Comparison of ENCODE assay signal across 8 cellular contexts in genomic region chr4:163332526-163333405, GRCh38. TPM values are rescaled to one million over a fixed set of nuclear protein-coding genes. Genes with fewer than 3 reads are reported as not detected.
A peak's percentile ranks its signal among the peaks of the same experiment; 100 is the strongest.
DNase-seq lines count a peak whose midpoint lies in the region; ATAC-seq and TF ChIP-seq lines count a peak whose summit lies in the region.

TSS of gene NPY1R (minus strand) at chr4:163332596. CDS start at chr4:163326554, 6,042 bp downstream.

- H3K9ac ChIP-seq in HCT116 (ENCODE audit: low read length), result no peak within 1 kb of the TSS

- H3K9me3 ChIP-seq in HCT116 (ENCODE audit: control insufficient read depth in 1 of 2, insufficient read depth in 1 of 2, low read depth in 1 of 2, low read length in 2 of 2) (no peaks in the 10 kb centered on the region), T-helper 17 cell (ENCODE audit: control insufficient read depth, low read length, poor library complexity, severe bottlenecking) (no peaks in the 10 kb centered on the region)

- H4K20me1 ChIP-seq in HCT116 (ENCODE audit: insufficient read depth), result no peaks in the 10 kb centered on the region

- H3K79me2 ChIP-seq in HCT116 (ENCODE audit: insufficient read depth, low read length), result no peaks in the 10 kb centered on the region

- TF ChIP-seq POLR2A in HCT116 (IDR thresholded peaks at IDR 0.05; ENCODE audit: borderline replicate concordance, extremely low read depth, insufficient read depth, insufficient read length), result no peak

- H3K4me1 Mint-ChIP-seq in T-helper 17 cell, result peaks cover 13% of the 10 kb centered on the region

- no peaks in the 10 kb centered on the region for H3K9me2 ChIP-seq in HCT116 (ENCODE audit: insufficient read depth)

- peaks cover 70% of the 10 kb centered on the region for H3K27me3 Mint-ChIP-seq in T-helper 17 cell

- no TSS peak for BruUV-seq in HCT116 (replicated peaks; lab: Mats Ljungman, UMichigan)

- H3K27ac Mint-ChIP-seq in T-helper 17 cell, result no peak within 1 kb of the TSS

- POLR2A ChIA-PET in HCT116 (lab: Charles Lee), result no interaction called here

- TF ChIP-seq CTCF in GM12873 (IDR thresholded peaks at IDR 0.05; ENCODE audit: insufficient read depth, low read depth, low read length, missing control alignments) (peak; percentile 69), HCT116 (IDR thresholded peaks at IDR 0.05 in 2 of 3, conservative IDR thresholded peaks at IDR 0.05 in 1 of 3; ENCODE audit: borderline replicate concordance in 1 of 3, insufficient read depth in 1 of 3, low read depth in 2 of 3, low read length in 2 of 3) (peak; percentile 34 to 62 (median 61); a peak in 5 of 6 replicates)

- peak; percentile 62 for TF ChIP-seq RAD21 in HCT116 (IDR thresholded peaks at IDR 0.05; ENCODE audit: low read depth)

- no peak within 1 kb of the TSS for H3K27ac ChIP-seq in HCT116 (ENCODE audit: low read depth, low read length)

- RAD21 ChIA-PET in HCT116 (lab: Charles Lee; ENCODE audit: low non-redundant PET in 1 of 2, low total read pairs in 2 of 2, uncharacterized antibody in 2 of 2, unreplicated experiment in 2 of 2), result no interaction called here

- CTCF ChIA-PET in HCT116 (lab: Charles Lee), result interaction anchor here (1.3 kb wide), 1 partner anchor 9 kb away, joined by 5 read pairs; no protein-coding TSS in a partner anchor

- DNase-seq in HCT116 (ENCODE audit: low read depth, low spot score) (peak; percentile 34), M059J (ENCODE audit: low read depth) (peak; percentile 50), T-helper 17 cell (no peak), dermis blood vessel endothelial cell (peak; percentile 87), left colon (peak; percentile 70 to 80)
- peak; percentile 33 for DNase-seq in stimulated activated CD4-positive, alpha-beta T cell treated with anti-CD3 and anti-CD28 coated beads, Interleukin-1b, Interleukin-23, amount 100 ng/mL, for 48 hours

- peak within 1 kb of the TSS; percentile 90 for H2AFZ ChIP-seq in HCT116 (ENCODE audit: low read depth, low read length, poor library complexity, severe bottlenecking)

- ATAC-seq in HCT116 (peak; percentile 90), T-helper 17 cell (no peak), left colon (peak; percentile 90), HG03457 (IDR thresholded peaks at IDR 0.05; ENCODE audit: unreplicated experiment) (no peak)

- intact Hi-C loops in HCT116 (cut with micrococcal nuclease), result loop anchor here (1.0 to 5.0 kb wide), 2 partner anchors 284 to 835 kb away; no protein-coding TSS in a partner anchor
- intact Hi-C loops in left colon (cut with DNase I, micrococcal nuclease), result loop anchor here in 1 of 2 donors (5.0 kb wide), 1 partner anchor 835 kb away; no protein-coding TSS in a partner anchor

- H3K4me2 ChIP-seq in HCT116 (ENCODE audit: low read length), result peak within 1 kb of the TSS; percentile 67

- H3K4me3 ChIP-seq in HCT116 (replicated peaks in 1 of 2; ENCODE audit: low read depth in 1 of 2, low read length in 2 of 2), result peak within 1 kb of the TSS; percentile 17 to 37; a peak in 3 of 4 replicates

- peaks cover 5% of the 10 kb centered on the region for H3K36me3 Mint-ChIP-seq in T-helper 17 cell (ENCODE audit: low read depth)

- H3K36me3 ChIP-seq in HCT116 (ENCODE audit: control insufficient read depth in 1 of 2, insufficient read depth in 2 of 2, low read length in 2 of 2), result no peaks in the 10 kb centered on the region

- no peaks in the 10 kb centered on the region; a peak in 1 of 4 replicates for H3K4me1 ChIP-seq in HCT116 (ENCODE audit: control insufficient read depth in 1 of 2, insufficient read depth in 2 of 2, low read length in 2 of 2)

- H3K4me3 Mint-ChIP-seq in T-helper 17 cell, result peak within 1 kb of the TSS; percentile 64

- no peaks in the 10 kb centered on the region for H3K27me3 ChIP-seq in HCT116 (ENCODE audit: insufficient read depth, low read length)

TF ChIP-seq in HCT116, 20 proteins besides CTCF, POLR2A, EP300 and RAD21:
- no peak for TF ChIP-seq CBX3 (IDR thresholded peaks at IDR 0.05; ENCODE audit: low read depth)
- TF ChIP-seq EZH2phosphoT487 (IDR thresholded peaks at IDR 0.05; ENCODE audit: borderline replicate concordance), result no peak
- no peak for TF ChIP-seq ZFX (IDR thresholded peaks at IDR 0.05)
- no peak for TF ChIP-seq TCF7L2 (IDR thresholded peaks at IDR 0.05; ENCODE audit: borderline replicate concordance, extremely low read depth, insufficient read depth, insufficient read length)
- no peak for TF ChIP-seq YY1 (IDR thresholded peaks at IDR 0.05; ENCODE audit: extremely low read depth, insufficient replicate concordance, low read depth, low read length)
- no peak for TF ChIP-seq SIN3A (IDR thresholded peaks at IDR 0.05; ENCODE audit: low read depth)
- TF ChIP-seq REST (IDR thresholded peaks at IDR 0.05; ENCODE audit: low read depth), result no peak
- TF ChIP-seq SP1 (IDR thresholded peaks at IDR 0.05; ENCODE audit: low read depth), result no peak
- TF ChIP-seq EZH2 (IDR thresholded peaks at IDR 0.05), result no peak
- TF ChIP-seq POLR2AphosphoS5 (IDR thresholded peaks at IDR 0.05; ENCODE audit: low read depth, low read length), result no peak
- TF ChIP-seq JUND (IDR thresholded peaks at IDR 0.05), result no peak
- TF ChIP-seq ZBTB33 (IDR thresholded peaks at IDR 0.05; ENCODE audit: extremely low read depth, insufficient replicate concordance, low read length), result no peak
- no peak for TF ChIP-seq ELF1 (IDR thresholded peaks at IDR 0.05; ENCODE audit: borderline replicate concordance, low read depth)

RNA-seq across cellular contexts. Expression of gene NPY1R, which starts in this region (rescaled TPM):
- total RNA-seq in HCT116 (2021; ENCODE audit: unreplicated experiment), result 0.39 TPM
- 0.02 and 0.13 TPM in 2 replicates for polyA plus RNA-seq in HCT116 (2012)
- total RNA-seq in M059J (2014; rRNA removed; shearing (Covaris generic)), result not detected in 2 replicates
- not detected for total RNA-seq in T-helper 17 cell
- total RNA-seq in dermis blood vessel endothelial cell, result 0.09 and 0.34 TPM in 2 replicates
- total RNA-seq in left colon, result 1 to 10 TPM; 4.9 to 6.6 TPM

Comparison
In these comparisons a context has a peak if more than half of its experiments do, and no peak if none do; other contexts are left out.
1. Peak in DNase-seq, ATAC-seq, H3K4me3 ChIP-seq and H3K4me2 ChIP-seq in HCT116; RNA of the gene not detected or under 1 TPM.
2. Peak in DNase-seq in M059J; RNA of the gene not detected or under 1 TPM.
3. Peak in DNase-seq in dermis blood vessel endothelial cell; RNA of the gene not detected or under 1 TPM.
4. DNase-seq: peak in left colon (2 of 2) and stimulated activated CD4-positive, alpha-beta T cell treated with anti-CD3 and anti-CD28 coated beads, Interleukin-1b, Interleukin-23, amount 100 ng/mL, for 48 hours (single experiment); none in T-helper 17 cell (0 of 3).